ENCODE assay signal across 9 cellular contexts in the genomic region with DNA sequence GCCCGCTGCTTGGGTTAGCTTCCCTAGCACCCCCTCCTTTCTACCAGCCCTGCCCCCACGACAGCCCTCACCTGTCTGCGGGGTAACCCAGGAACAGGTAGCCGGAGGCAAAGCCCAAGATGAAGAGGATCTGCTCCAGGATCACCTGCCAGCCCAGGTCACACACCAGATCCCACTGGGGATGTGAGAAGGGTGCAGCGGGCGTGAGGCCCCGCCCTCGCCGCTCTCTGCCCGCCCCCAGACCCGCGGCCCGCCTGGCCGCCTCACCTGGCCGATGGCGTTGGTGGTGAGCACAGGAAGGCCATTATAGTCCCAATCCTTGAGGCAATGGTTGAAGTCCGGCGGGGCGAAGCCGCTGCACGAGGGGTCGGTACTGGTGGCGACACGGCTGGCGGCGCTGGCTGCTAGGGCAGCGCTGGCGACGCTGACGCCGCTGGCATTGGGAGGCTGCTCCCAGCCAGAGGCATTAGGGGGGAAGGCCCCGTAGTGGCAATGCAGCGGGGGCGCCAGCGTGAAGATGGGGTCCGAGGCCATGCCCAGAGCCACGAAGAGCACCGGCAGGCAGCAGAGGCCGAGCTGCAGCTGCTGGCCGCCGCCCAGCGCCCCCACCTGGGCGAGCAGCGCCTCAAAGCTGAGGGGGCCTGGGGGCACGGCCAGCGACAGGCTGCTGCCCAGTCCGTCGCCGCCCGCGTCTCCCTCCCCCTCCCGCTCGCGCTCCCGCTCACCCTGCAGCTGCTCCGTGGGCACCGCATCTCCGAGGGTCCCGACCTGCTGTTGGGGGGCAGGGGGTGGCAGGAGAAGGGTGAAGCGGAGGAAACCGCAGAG. TPM values are rescaled to one million over a fixed set of nuclear protein-coding genes. Genes with fewer than 3 reads are reported as not detected.
DNase-seq lines count a peak whose midpoint lies in the region; ATAC-seq and TF ChIP-seq lines count a peak whose summit lies in the region.
"Had no signal": no experiment of that assay in that cellular context is flagged by ENCODE, and none has a peak within 500 bp of the region (broad histone marks: within the 10 kb centered on the region; RNA-seq: fewer than 3 reads in every experiment).

No MANE protein-coding gene starts in this region.

- H3K36me3 ChIP-seq in CD4-positive, alpha-beta memory T cell (ENCODE audit: insufficient read depth, low read length) = no peaks in the 10 kb centered on the region
- H3K36me3 ChIP-seq in NT2/D1 (ENCODE audit: insufficient read depth, insufficient read length, low read length) (peaks cover 56% of the 10 kb centered on the region), mucosa of rectum (ENCODE audit: control insufficient read depth in 2 of 2, insufficient read depth in 2 of 2, low read length in 2 of 2) (no peaks in the 10 kb centered on the region)

- CTCF ChIA-PET in CD4-positive, alpha-beta memory T cell (lab: Charles Lee; ENCODE audit: partially characterized antibody) = interaction anchor here (2.0 kb wide), 1 partner anchor 28 kb away, joined by 8 read pairs; no protein-coding TSS in a partner anchor

- H3K27ac Mint-ChIP-seq in CD4-positive, alpha-beta memory T cell = peak overlapping the region in 1 of 7 donors; percentile 8
- H3K27ac Mint-ChIP-seq in endothelial cell (ENCODE audit: unreplicated experiment) = no peak overlapping the region

- H3K4me3 Mint-ChIP-seq in CD4-positive, alpha-beta memory T cell = peak overlapping the region in 7 of 8 donors; percentile 80 to 91 (median 86)
- peak overlapping the region; percentile 83 for H3K4me3 Mint-ChIP-seq in endothelial cell (ENCODE audit: unreplicated experiment)

- H3K36me3 Mint-ChIP-seq in CD4-positive, alpha-beta memory T cell = no peaks in the 10 kb centered on the region
- peaks cover 37% of the 10 kb centered on the region for H3K36me3 Mint-ChIP-seq in endothelial cell (ENCODE audit: low read depth, unreplicated experiment)

- POLR2A ChIA-PET in CD4-positive, alpha-beta memory T cell (lab: Charles Lee; ENCODE audit: partially characterized antibody) = interaction anchor here (1.2 to 1.8 kb wide), 3 partner anchors 31 to 257 kb away, joined by 3 to 7 read pairs (median 3); a partner anchor contains a TSS

- H3K9ac ChIP-seq in NT2/D1 (ENCODE audit: insufficient read length, low read depth) (peak overlapping the region; percentile 84), mucosa of rectum (ENCODE audit: low read depth in 1 of 2, low read length in 2 of 2) (no peak overlapping the region)

- H3K27ac ChIP-seq in CD4-positive, alpha-beta memory T cell (ENCODE audit: low read depth, low read length) = no peak overlapping the region
- H3K27ac ChIP-seq in mucosa of rectum (ENCODE audit: low read depth in 2 of 2, low read length in 2 of 2) = no peak overlapping the region
- H3K27ac ChIP-seq: epithelial cell of prostate had no signal

- no peaks in the 10 kb centered on the region for H3K9me3 Mint-ChIP-seq in CD4-positive, alpha-beta memory T cell
- H3K9me3 Mint-ChIP-seq in endothelial cell (ENCODE audit: unreplicated experiment) = no peaks in the 10 kb centered on the region

- DNase-seq in CD4-positive, alpha-beta memory T cell = peak in 1 of 5 donors; percentile 4
- DNase-seq in NT2/D1 (ENCODE audit: low read depth, low spot score) = no peak
- peak; percentile 25 for DNase-seq in endothelial cell (ENCODE audit: low spot score)
- DNase-seq in HPDE6-E6E7 (ENCODE audit: extremely low spot score) = no peak
- no peak for DNase-seq in DMS 273 treated with DMSO at 0.1 percent for 48 hours (lab: John Stamatoyannopoulos, UW)

- H3K9me3 ChIP-seq in CD4-positive, alpha-beta memory T cell (ENCODE audit: control insufficient read depth in 1 of 2, low read length in 2 of 2) = no peaks in the 10 kb centered on the region
- no peaks in the 10 kb centered on the region for H3K9me3 ChIP-seq in NT2/D1 (ENCODE audit: insufficient read depth, low read length)
- no peaks in the 10 kb centered on the region for H3K9me3 ChIP-seq in mucosa of rectum (ENCODE audit: control insufficient read depth in 2 of 2, low read length in 2 of 2)

- peak; percentile 19 for TF ChIP-seq CTCF in endothelial cell (IDR thresholded peaks at IDR 0.05; ENCODE audit: unreplicated experiment)

- intact Hi-C loops in CD4-positive, alpha-beta memory T cell (cut with micrococcal nuclease) = loop anchor here (1.0 kb wide), 1 partner anchor 31 kb away; a partner anchor contains a TSS

- H3K27me3 Mint-ChIP-seq in CD4-positive, alpha-beta memory T cell = peaks cover 34 to 48% of the 10 kb centered on the region in 2 donors
- peaks cover 21% of the 10 kb centered on the region for H3K27me3 Mint-ChIP-seq in endothelial cell (ENCODE audit: unreplicated experiment)

- H3K27me3 ChIP-seq in CD4-positive, alpha-beta memory T cell (ENCODE audit: insufficient read depth, low read length) = peaks cover 4% of the 10 kb centered on the region
- H3K27me3 ChIP-seq in NT2/D1 (ENCODE audit: insufficient read depth, insufficient read length) (peaks cover 9% of the 10 kb centered on the region), mucosa of rectum (ENCODE audit: control insufficient read depth in 2 of 2, insufficient read depth in 2 of 2, low read length in 2 of 2) (peaks cover 16 to 45% of the 10 kb centered on the region in 2 donors)

- peaks cover 8 to 24% (median 15%) of the 10 kb centered on the region in 4 donors for H3K4me1 Mint-ChIP-seq in CD4-positive, alpha-beta memory T cell
- H3K4me1 Mint-ChIP-seq in endothelial cell (ENCODE audit: unreplicated experiment) = peaks cover 18% of the 10 kb centered on the region

- H3K4me3 ChIP-seq in CD4-positive, alpha-beta memory T cell (ENCODE audit: low read length in 2 of 2) = peak overlapping the region in 1 of 2 donors; percentile 51
- peak overlapping the region; percentile 71 for H3K4me3 ChIP-seq in NT2/D1 (ENCODE audit: insufficient read length, low read depth)
- peak overlapping the region; percentile 56 to 60 for H3K4me3 ChIP-seq in mucosa of rectum (ENCODE audit: low read length in 2 of 2)

- H3K4me1 ChIP-seq in CD4-positive, alpha-beta memory T cell (ENCODE audit: insufficient read depth, low read length) = peaks cover 7% of the 10 kb centered on the region
- H3K4me1 ChIP-seq in NT2/D1 (ENCODE audit: insufficient read depth, insufficient read length) = peaks cover 3% of the 10 kb centered on the region
- peaks cover 3% of the 10 kb centered on the region in 2 donors for H3K4me1 ChIP-seq in mucosa of rectum (ENCODE audit: control insufficient read depth in 2 of 2, insufficient read depth in 2 of 2, low read length in 2 of 2)

- no peak for ATAC-seq in GM19395 (IDR thresholded peaks at IDR 0.05; ENCODE audit: unreplicated experiment)
- ATAC-seq in HG03354 (IDR thresholded peaks at IDR 0.05; ENCODE audit: poor library complexity, severe bottlenecking, unreplicated experiment) = no peak

RNA-seq across cellular contexts. Expression of a gene that starts 0.8 kb away (rescaled TPM):
- 10 to 100 TPM; 19.8 to 21.1 TPM for total RNA-seq in CD4-positive, alpha-beta memory T cell
- 1 to 10 TPM; 2.9 to 3.9 TPM for polyA plus RNA-seq in CD4-positive, alpha-beta memory T cell
- total RNA-seq in endothelial cell (ENCODE audit: unreplicated experiment) = 35.3 TPM

RNA-seq across cellular contexts. Expression of a gene that starts 13.1 kb away (rescaled TPM):
- total RNA-seq in CD4-positive, alpha-beta memory T cell = not detected
- not detected for polyA plus RNA-seq in CD4-positive, alpha-beta memory T cell
- 17.8 TPM for total RNA-seq in endothelial cell (ENCODE audit: unreplicated experiment)

RNA-seq across cellular contexts. Expression of a gene that starts 20.7 kb away (rescaled TPM):
- total RNA-seq in CD4-positive, alpha-beta memory T cell = not detected
- not detected for polyA plus RNA-seq in CD4-positive, alpha-beta memory T cell
- total RNA-seq in endothelial cell (ENCODE audit: unreplicated experiment) = not detected

RNA-seq across cellular contexts. Expression of a gene that starts 25.0 kb away (rescaled TPM):
- total RNA-seq in CD4-positive, alpha-beta memory T cell = not detected
- polyA plus RNA-seq in CD4-positive, alpha-beta memory T cell = not detected
- total RNA-seq in endothelial cell (ENCODE audit: unreplicated experiment) = 0.26 TPM

RNA-seq across cellular contexts. Expression of a gene that starts 30.6 kb away (rescaled TPM):
- 100 to 1,000 TPM; 194 to 196 TPM for total RNA-seq in CD4-positive, alpha-beta memory T cell
- polyA plus RNA-seq in CD4-positive, alpha-beta memory T cell = 100 to 1,000 TPM in 1 of 2 donors, 10 to 100 TPM in 1; 91.7 to 125 TPM
- total RNA-seq in endothelial cell (ENCODE audit: unreplicated experiment) = 191 TPM

Comparison
In these comparisons a context has a peak if more than half of its experiments do, and no peak if none do; other contexts are left out.
1. RNA of a gene that starts 13.1 kb away (total RNA-seq): 17.8 TPM in endothelial cell (single experiment); not detected in CD4-positive, alpha-beta memory T cell; every median in the first group is over 10 times any median in the second.